ENCODE assay signal across 6 cellular contexts in the genomic region with DNA sequence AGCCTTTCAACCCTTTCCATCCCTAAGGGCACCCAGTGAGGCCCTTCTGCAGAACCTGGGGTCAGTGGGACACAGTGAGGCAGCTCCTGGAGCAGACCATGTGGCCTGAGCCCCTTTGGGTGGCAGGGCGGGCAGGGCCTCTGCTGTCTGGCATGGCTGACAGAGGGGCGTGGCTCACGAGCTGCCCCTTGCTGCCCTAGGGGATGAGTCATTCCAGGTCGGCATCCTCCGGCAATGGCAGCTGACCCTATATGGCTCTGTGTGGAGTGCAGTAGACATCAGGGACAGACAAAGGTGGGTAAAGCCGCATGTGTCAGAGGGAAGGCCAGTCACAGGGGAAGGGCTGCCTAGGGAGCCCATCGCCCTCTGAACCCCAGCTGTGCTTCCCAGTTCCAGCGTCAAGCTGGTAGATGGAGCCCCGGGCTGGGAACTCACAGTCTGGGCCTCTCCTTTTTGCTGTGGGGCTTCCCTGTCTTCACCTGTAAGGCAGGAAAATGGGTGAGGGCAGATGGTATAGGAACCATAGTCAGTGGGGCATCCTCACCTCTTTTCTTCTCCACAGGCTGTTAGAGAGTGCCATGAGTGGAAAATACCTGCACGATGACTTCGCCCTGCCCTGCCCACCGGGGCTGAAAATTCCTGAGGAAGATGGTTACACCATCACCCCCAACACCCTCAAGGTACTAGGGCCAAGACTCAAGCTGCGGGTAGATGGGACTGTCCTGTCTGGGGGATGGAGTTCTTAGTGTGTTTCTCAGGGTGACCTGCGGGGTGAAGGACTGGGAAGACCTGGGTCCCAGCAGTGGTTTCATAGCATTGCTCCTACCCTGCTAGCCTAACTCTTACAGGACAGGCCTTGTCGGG. TPM values are rescaled to one million over a fixed set of nuclear protein-coding genes. Genes with fewer than 3 reads are reported as not detected.
DNase-seq lines count a peak whose midpoint lies in the region; ATAC-seq and TF ChIP-seq lines count a peak whose summit lies in the region.
"Not testable (repeated sequence)": the region's sequence is repeated elsewhere in the genome, so short reads cannot be mapped to it uniquely, and the experiment has no call there.

No MANE protein-coding gene starts in this region.

- not testable (repeated sequence) for H3K9me3 ChIP-seq in IMR-90 (ENCODE audit: control insufficient read depth, insufficient read depth, low read length); left lung; psoas muscle

- dilution Hi-C loops in IMR-90 (cut with HindIII; ENCODE audit: low sequenced_read_pairs, unreplicated experiment): not testable (repeated sequence)

- not testable (repeated sequence) for H3K4me1 ChIP-seq in IMR-90 (ENCODE audit: control insufficient read depth, insufficient read depth, low read length); foreskin keratinocyte; left lung; psoas muscle

- not testable (repeated sequence) for H3K4ac ChIP-seq in IMR-90 (ENCODE audit: low read depth, low read length)

- not testable (repeated sequence) for H3K9me3 Mint-ChIP-seq in WTC11

- H3K9ac ChIP-seq in IMR-90 (ENCODE audit: low read depth, low read length): not testable (repeated sequence)

- H3K23ac ChIP-seq in IMR-90 (ENCODE audit: low read depth, low read length): not testable (repeated sequence)

- H2BK5ac ChIP-seq in IMR-90 (ENCODE audit: low read depth, low read length, poor library complexity, severe bottlenecking): not testable (repeated sequence)

- BruUV-seq in IMR-90 (replicated peaks; lab: Mats Ljungman, UMichigan): TSS peak; percentile 86

- H3K27ac ChIP-seq in IMR-90 (ENCODE audit: insufficient read depth, low read length); foreskin keratinocyte; left lung; psoas muscle: not testable (repeated sequence)

- ATAC-seq in IMR-90 (ENCODE audit: low read depth) (peak; percentile 64), WTC11 (peak; percentile 10), foreskin keratinocyte (peak; percentile 73), left cardiac atrium (peak; percentile 69 to 86), left lung (peak; percentile 37), psoas muscle (peak in 3 of 4 donors; percentile 37 to 64 (median 54))

- H3K27me3 Mint-ChIP-seq in WTC11 (ENCODE audit: low read depth): not testable (repeated sequence)

- H3K36me3 ChIP-seq in IMR-90 (ENCODE audit: control insufficient read depth, insufficient read depth, low read length); left lung; psoas muscle (ENCODE audit: insufficient read depth in 1 of 2, low read depth in 1 of 2): not testable (repeated sequence)

- H2BK120ac ChIP-seq in IMR-90 (ENCODE audit: low read depth, low read length): not testable (repeated sequence)

- not testable (repeated sequence) for TF ChIP-seq POLR2A in IMR-90 (IDR thresholded peaks at IDR 0.05; ENCODE audit: low read depth, low read length)

- H3K14ac ChIP-seq in IMR-90 (replicated peaks; ENCODE audit: low read depth, low read length): not testable (repeated sequence)

- CTCF ChIA-PET in IMR-90 (lab: Yijun Ruan, JAX); WTC11 (lab: Charles Lee): not testable (repeated sequence)

- in situ Hi-C loops in IMR-90 (cut with MboI; ENCODE audit: low sequenced_read_pairs): not testable (repeated sequence)

- not testable (repeated sequence) for DNase-seq in IMR-90; WTC11 (ENCODE audit: low spot score); foreskin keratinocyte; left cardiac atrium; left lung; psoas muscle

- not testable (repeated sequence) for H3K56ac ChIP-seq in IMR-90 (ENCODE audit: extremely low read depth, insufficient read depth, low read length)

- H2BK20ac ChIP-seq in IMR-90 (ENCODE audit: low read depth, low read length): not testable (repeated sequence)

- H4K20me1 ChIP-seq in IMR-90 (ENCODE audit: insufficient read depth, low read length): not testable (repeated sequence)

- not testable (repeated sequence) for H2BK15ac ChIP-seq in IMR-90 (ENCODE audit: low read depth, low read length)

- H4K8ac ChIP-seq in IMR-90 (ENCODE audit: low read depth in 2 of 2, low read length in 2 of 2): not testable (repeated sequence)

- H2AK9ac ChIP-seq in IMR-90 (replicated peaks; ENCODE audit: low read depth, low read length, poor library complexity): not testable (repeated sequence)

- H3K27ac Mint-ChIP-seq in WTC11: not testable (repeated sequence)

- not testable (repeated sequence) for H3K4me2 ChIP-seq in IMR-90 (ENCODE audit: low read depth, low read length)

- not testable (repeated sequence) for H3K27me3 ChIP-seq in IMR-90 (ENCODE audit: control insufficient read depth, insufficient read depth, low read length); foreskin keratinocyte; left lung; psoas muscle (ENCODE audit: insufficient read depth in 3 of 3, low read length in 2 of 3)

- H3K18ac ChIP-seq in IMR-90 (ENCODE audit: low read depth, low read length): not testable (repeated sequence)

- H3K9me1 ChIP-seq in IMR-90 (ENCODE audit: insufficient read depth, low read length): not testable (repeated sequence)

- not testable (repeated sequence) for H3K4me3 Mint-ChIP-seq in WTC11

- not testable (repeated sequence) for H2AK5ac ChIP-seq in IMR-90 (ENCODE audit: low read depth, low read length)

- H3K79me1 ChIP-seq in IMR-90 (ENCODE audit: low read depth in 1 of 2, low read length in 2 of 2): not testable (repeated sequence)

- H2AFZ ChIP-seq in IMR-90 (replicated peaks; ENCODE audit: low read length, poor library complexity): not testable (repeated sequence)

- not testable (repeated sequence) for TF ChIP-seq CTCF in IMR-90 (conservative IDR thresholded peaks at IDR 0.05; ENCODE audit: low read depth, low read length); WTC11 (IDR thresholded peaks at IDR 0.05); foreskin keratinocyte (conservative IDR thresholded peaks at IDR 0.05); left lung (IDR thresholded peaks at IDR 0.05); psoas muscle (IDR thresholded peaks at IDR 0.05)

- no CpG with 5 or more reads among the region's 15 CpGs for WGBS in IMR-90 (ENCODE audit: extremely low coverage in 2 of 2, insufficient read length in 1 of 2), 2 experiments
- no CpG with 5 or more reads among the region's 15 CpGs for WGBS in psoas muscle, 3 donors

- intact Hi-C loops in IMR-90 (cut with micrococcal nuclease); left cardiac atrium (cut with DNase I); left lung (cut with DNase I); psoas muscle (cut with DNase I): not testable (repeated sequence)

- TF ChIP-seq RAD21 in IMR-90 (IDR thresholded peaks at IDR 0.05; ENCODE audit: low read length): not testable (repeated sequence)

- POLR2A ChIA-PET in IMR-90 (lab: Charles Lee; ENCODE audit: unreplicated experiment); WTC11 (lab: Charles Lee): not testable (repeated sequence)

- not testable (repeated sequence) for H3K4me3 ChIP-seq in IMR-90 (ENCODE audit: insufficient read depth, low read depth, low read length); left lung; psoas muscle

- H4K91ac ChIP-seq in IMR-90 (ENCODE audit: insufficient read depth, low read depth, low read length): not testable (repeated sequence)

- H3K36me3 Mint-ChIP-seq in WTC11: not testable (repeated sequence)

- H3K4me1 Mint-ChIP-seq in WTC11: not testable (repeated sequence)

- H4K5ac ChIP-seq in IMR-90 (ENCODE audit: low read depth, low read length): not testable (repeated sequence)

RNA-seq across cellular contexts. Expression of a gene that starts 6.6 kb away (rescaled TPM):
- total RNA-seq in IMR-90 (2012; rRNA removed) (213 and 280 TPM in 2 replicates), WTC11 (2021) (132 to 138 TPM (median 133 TPM) in 3 replicates), foreskin keratinocyte (107 and 113 TPM in 2 replicates), left cardiac atrium (10 to 100 TPM; 46.2 to 62.5 TPM), left lung (10 to 100 TPM; 78.1 to 82.3 TPM), psoas muscle (10 to 100 TPM; 30.8 to 46.3 (median 35.7) TPM)
- polyA plus RNA-seq in IMR-90 (2012; rRNA removed) (24.2 and 29.8 TPM in 2 replicates), foreskin keratinocyte (41.2 and 42.8 TPM in 2 replicates), psoas muscle (10 to 100 TPM; 13.0 to 25.4 (median 17.4) TPM)
- polyA plus RNA-seq in IMR-90 (2012; cell fraction: cytosol; rRNA removed): 10.3 and 25.1 TPM in 2 replicates
- 7.3 and 18.9 TPM in 2 replicates for polyA plus RNA-seq in IMR-90 (2012; cell fraction: nucleus; rRNA removed; ENCODE audit: low replicate concordance)

RNA-seq across cellular contexts. Expression of a gene that starts 39.2 kb away (rescaled TPM):
- total RNA-seq in IMR-90 (2012; rRNA removed) (8.2 and 17.2 TPM in 2 replicates), WTC11 (2021) (26.4 to 34.4 TPM (median 29.6 TPM) in 3 replicates), foreskin keratinocyte (16.4 and 17.2 TPM in 2 replicates), left cardiac atrium (10 to 100 TPM; 22.4 to 36.9 TPM), left lung (10 to 100 TPM; 28.0 to 49.6 TPM), psoas muscle (10 to 100 TPM; 39.8 to 47.4 (median 42.8) TPM)
- polyA plus RNA-seq in IMR-90 (2012; rRNA removed) (7.5 and 9.1 TPM in 2 replicates), foreskin keratinocyte (5.9 and 6.8 TPM in 2 replicates), psoas muscle (10 to 100 TPM; 16.3 to 22.2 (median 18.8) TPM)
- polyA plus RNA-seq in IMR-90 (2012; cell fraction: cytosol; rRNA removed): 4.5 and 6.9 TPM in 2 replicates
- 18.6 and 18.8 TPM in 2 replicates for polyA plus RNA-seq in IMR-90 (2012; cell fraction: nucleus; rRNA removed; ENCODE audit: low replicate concordance)

RNA-seq across cellular contexts. Expression of a gene that starts 41.1 kb away (rescaled TPM):
- 6.7 and 7.3 TPM in 2 replicates for total RNA-seq in IMR-90 (2012; rRNA removed)
- polyA plus RNA-seq in IMR-90 (2012; rRNA removed): 29.7 and 30.3 TPM in 2 replicates
- polyA plus RNA-seq in IMR-90 (2012; cell fraction: cytosol; rRNA removed): 13.2 and 30.9 TPM in 2 replicates
- polyA plus RNA-seq in IMR-90 (2012; cell fraction: nucleus; rRNA removed; ENCODE audit: low replicate concordance): 68.9 and 117 TPM in 2 replicates
- total RNA-seq in WTC11 (2021): 20.7 to 27.6 TPM (median 20.9 TPM) in 3 replicates
- 8.3 and 10.5 TPM in 2 replicates for total RNA-seq in foreskin keratinocyte
- polyA plus RNA-seq in foreskin keratinocyte: 8.1 and 8.3 TPM in 2 replicates
- 10 to 100 TPM; 40.8 to 48.5 TPM for total RNA-seq in left cardiac atrium
- 100 to 1,000 TPM in 1 of 2 donors, 10 to 100 TPM in 1; 66.1 to 112 TPM for total RNA-seq in left lung
- total RNA-seq in psoas muscle: 10 to 100 TPM; 12.6 to 22.8 (median 19.9) TPM
- 10 to 100 TPM in 1 of 3 donors, 1 to 10 TPM in 2; 7.1 to 10.5 (median 7.3) TPM for polyA plus RNA-seq in psoas muscle

Comparison
In these comparisons a context has a peak if more than half of its experiments do, and no peak if none do; other contexts are left out.
1. ATAC-seq: peak in every context shown above with its lines; median percentile 78 in left cardiac atrium; 73 in foreskin keratinocyte; 64 in IMR-90; 54 in psoas muscle; 37 in left lung; 10 in WTC11.